In genomic region chr7:103254107-103254506, GRCh38 we compare ENCODE assay signal across 1 cellular context.
A peak's percentile ranks its signal among the peaks of the same experiment; 100 is the strongest.
TF ChIP-seq lines count a peak whose summit lies in the region.
"Not testable (repeated sequence)": the region's sequence is repeated elsewhere in the genome, so short reads cannot be mapped to it uniquely, and the experiment has no call there.

No MANE protein-coding gene starts in this region.

TF ChIP-seq in K562, 482 proteins besides CTCF, POLR2A, EP300 and RAD21 (continued from another document):
- 0 out of 2 replicates have a peak, but pooled peaks have one; percentile 8 for TF ChIP-seq ZNF592 (IDR thresholded peaks at IDR 0.05)
- TF ChIP-seq TEAD4 (IDR thresholded peaks at IDR 0.05; ENCODE audit: low read length) = peak; percentile 87
- not testable (repeated sequence) for TF ChIP-seq TEAD4 (CRISPR knock-in tag; IDR thresholded peaks at IDR 0.05; ENCODE audit: borderline replicate concordance); FOXM1 (CRISPR knock-in tag; IDR thresholded peaks at IDR 0.05; ENCODE audit: low read depth)
- TF ChIP-seq TAL1 (IDR thresholded peaks at IDR 0.05) = peak; percentile 79
- peak; percentile 90 for TF ChIP-seq CBFA2T3 (IDR thresholded peaks at IDR 0.05)
- TF ChIP-seq NCOR1 (IDR thresholded peaks at IDR 0.05) = peak; percentile 70; the same call in 1 of the 2 replicates
- TF ChIP-seq BHLHE40 (IDR thresholded peaks at IDR 0.05; ENCODE audit: low read length) = peak; percentile 26; the same call in 1 of the 2 replicates
- peak; percentile 52 for TF ChIP-seq MTA2 (IDR thresholded peaks at IDR 0.05; ENCODE audit: low read depth)
- peak; percentile 75 for TF ChIP-seq DPF2 (IDR thresholded peaks at IDR 0.05)
- TF ChIP-seq ZNF766 (CRISPR knock-in tag; conservative IDR thresholded peaks at IDR 0.05) = peak; percentile 44; the same call in 1 of the 2 replicates
- peak; percentile 74; the same call in 1 of the 2 replicates for TF ChIP-seq POLR2AphosphoS5 (IDR thresholded peaks at IDR 0.05; ENCODE audit: control insufficient read depth, insufficient read depth, low read depth, low read length)
- TF ChIP-seq, protein P1, sequence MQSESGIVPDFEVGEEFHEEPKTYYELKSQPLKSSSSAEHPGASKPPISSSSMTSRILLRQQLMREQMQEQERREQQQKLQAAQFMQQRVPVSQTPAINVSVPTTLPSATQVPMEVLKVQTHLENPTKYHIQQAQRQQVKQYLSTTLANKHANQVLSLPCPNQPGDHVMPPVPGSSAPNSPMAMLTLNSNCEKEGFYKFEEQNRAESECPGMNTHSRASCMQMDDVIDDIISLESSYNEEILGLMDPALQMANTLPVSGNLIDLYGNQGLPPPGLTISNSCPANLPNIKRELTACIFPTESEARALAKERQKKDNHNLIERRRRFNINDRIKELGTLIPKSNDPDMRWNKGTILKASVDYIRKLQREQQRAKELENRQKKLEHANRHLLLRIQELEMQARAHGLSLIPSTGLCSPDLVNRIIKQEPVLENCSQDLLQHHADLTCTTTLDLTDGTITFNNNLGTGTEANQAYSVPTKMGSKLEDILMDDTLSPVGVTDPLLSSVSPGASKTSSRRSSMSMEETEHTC (IDR thresholded peaks at IDR 0.05) = peak; percentile 86; the same call in 1 of the 2 replicates
- TF ChIP-seq NFE2 (IDR thresholded peaks at IDR 0.05; ENCODE audit: low read depth) = peak; percentile 63
- TF ChIP-seq PML (IDR thresholded peaks at IDR 0.05; ENCODE audit: low read length) = peak; percentile 72; the same call in 1 of the 2 replicates
- TF ChIP-seq TCF3 (CRISPR knock-in tag; IDR thresholded peaks at IDR 0.05) = peak; percentile 68
- TF ChIP-seq, protein P2, sequence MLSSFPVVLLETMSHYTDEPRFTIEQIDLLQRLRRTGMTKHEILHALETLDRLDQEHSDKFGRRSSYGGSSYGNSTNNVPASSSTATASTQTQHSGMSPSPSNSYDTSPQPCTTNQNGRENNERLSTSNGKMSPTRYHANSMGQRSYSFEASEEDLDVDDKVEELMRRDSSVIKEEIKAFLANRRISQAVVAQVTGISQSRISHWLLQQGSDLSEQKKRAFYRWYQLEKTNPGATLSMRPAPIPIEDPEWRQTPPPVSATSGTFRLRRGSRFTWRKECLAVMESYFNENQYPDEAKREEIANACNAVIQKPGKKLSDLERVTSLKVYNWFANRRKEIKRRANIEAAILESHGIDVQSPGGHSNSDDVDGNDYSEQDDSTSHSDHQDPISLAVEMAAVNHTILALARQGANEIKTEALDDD (IDR thresholded peaks at IDR 0.05) = peak; percentile 96
- peak; percentile 73 for TF ChIP-seq CCNT2 (IDR thresholded peaks at IDR 0.05; ENCODE audit: borderline replicate concordance, extremely low read depth, insufficient read length, low read depth, low read length)
- TF ChIP-seq FOXM1 (IDR thresholded peaks at IDR 0.05; ENCODE audit: low read depth) = peak; percentile 59
- peak; percentile 55; the same call in 1 of the 2 replicates for TF ChIP-seq NFIC (IDR thresholded peaks at IDR 0.05)
- TF ChIP-seq CXXC5 (CRISPR knock-in tag; IDR thresholded peaks at IDR 0.05) = 0 out of 2 replicates have a peak, but pooled peaks have one; percentile 20
- TF ChIP-seq LEF1 (IDR thresholded peaks at IDR 0.05) = 0 out of 2 replicates have a peak, but pooled peaks have one; percentile 34
- TF ChIP-seq MEIS2 (IDR thresholded peaks at IDR 0.05; ENCODE audit: partially characterized antibody) = peak; percentile 23
- peak; percentile 19; the same call in 1 of the 2 replicates for TF ChIP-seq GATA2 (CRISPR knock-in tag; IDR thresholded peaks at IDR 0.05)
